Comparison of ENCODE assay signal across 1 cellular context in the genomic region with DNA sequence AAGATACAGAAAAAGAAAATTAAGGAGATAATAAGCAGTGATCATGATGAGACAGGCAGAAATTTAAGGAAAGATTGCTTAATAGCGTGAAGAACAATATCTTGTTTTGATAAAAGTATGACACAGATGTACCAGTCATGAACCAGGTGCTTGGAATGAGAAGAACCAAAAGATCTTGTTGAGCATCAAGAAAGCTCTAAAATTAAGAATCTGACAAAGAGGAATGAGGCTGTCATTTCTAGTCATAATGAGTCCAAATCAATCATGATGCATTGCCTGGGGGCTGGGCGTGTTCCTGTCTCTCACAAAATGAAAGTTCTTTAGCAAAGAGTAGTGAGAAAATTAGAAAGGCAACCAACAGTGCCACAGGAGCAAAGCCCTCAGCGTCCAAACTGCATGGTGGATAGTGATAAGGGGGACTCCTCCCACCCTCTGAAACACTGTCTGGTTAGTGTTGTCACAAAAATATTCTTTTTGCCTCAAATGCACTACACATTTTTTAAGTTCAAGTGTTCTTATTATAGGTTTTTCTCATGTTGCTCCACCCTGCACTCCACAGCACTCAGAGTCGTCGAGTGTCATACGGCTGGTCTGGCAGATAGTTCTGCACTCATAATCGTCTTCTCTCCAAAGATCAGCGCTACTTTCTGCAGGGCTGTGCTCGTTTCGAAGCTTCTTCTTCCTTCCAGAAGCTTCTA.
TF ChIP-seq lines count a peak whose summit lies in the region.

No MANE protein-coding gene starts in this region.

TF ChIP-seq in K562, 482 proteins besides CTCF, POLR2A, EP300 and RAD21:
- TF ChIP-seq PBX2 (CRISPR knock-in tag; IDR thresholded peaks at IDR 0.05; ENCODE audit: low read depth) (no peak), PBX2 (tag; conservative IDR thresholded peaks at IDR 0.05; ENCODE audit: low read depth) (peak; percentile 75), PKNOX1 (IDR thresholded peaks at IDR 0.05) (peak; percentile 38; the same call in 1 of the 2 replicates), MEIS2 (IDR thresholded peaks at IDR 0.05; ENCODE audit: partially characterized antibody) (peak; percentile 51), CAMTA2 (CRISPR knock-in tag; conservative IDR thresholded peaks at IDR 0.05) (no peak), BMI1 (IDR thresholded peaks at IDR 0.05; ENCODE audit: low read length) (no peak), ZNF197 (CRISPR knock-in tag; IDR thresholded peaks at IDR 0.05; ENCODE audit: low read depth) (no peak), TAL1 (IDR thresholded peaks at IDR 0.05) (peak; percentile 7; the same call in 1 of the 2 replicates)
- TF ChIP-seq, protein P1, sequence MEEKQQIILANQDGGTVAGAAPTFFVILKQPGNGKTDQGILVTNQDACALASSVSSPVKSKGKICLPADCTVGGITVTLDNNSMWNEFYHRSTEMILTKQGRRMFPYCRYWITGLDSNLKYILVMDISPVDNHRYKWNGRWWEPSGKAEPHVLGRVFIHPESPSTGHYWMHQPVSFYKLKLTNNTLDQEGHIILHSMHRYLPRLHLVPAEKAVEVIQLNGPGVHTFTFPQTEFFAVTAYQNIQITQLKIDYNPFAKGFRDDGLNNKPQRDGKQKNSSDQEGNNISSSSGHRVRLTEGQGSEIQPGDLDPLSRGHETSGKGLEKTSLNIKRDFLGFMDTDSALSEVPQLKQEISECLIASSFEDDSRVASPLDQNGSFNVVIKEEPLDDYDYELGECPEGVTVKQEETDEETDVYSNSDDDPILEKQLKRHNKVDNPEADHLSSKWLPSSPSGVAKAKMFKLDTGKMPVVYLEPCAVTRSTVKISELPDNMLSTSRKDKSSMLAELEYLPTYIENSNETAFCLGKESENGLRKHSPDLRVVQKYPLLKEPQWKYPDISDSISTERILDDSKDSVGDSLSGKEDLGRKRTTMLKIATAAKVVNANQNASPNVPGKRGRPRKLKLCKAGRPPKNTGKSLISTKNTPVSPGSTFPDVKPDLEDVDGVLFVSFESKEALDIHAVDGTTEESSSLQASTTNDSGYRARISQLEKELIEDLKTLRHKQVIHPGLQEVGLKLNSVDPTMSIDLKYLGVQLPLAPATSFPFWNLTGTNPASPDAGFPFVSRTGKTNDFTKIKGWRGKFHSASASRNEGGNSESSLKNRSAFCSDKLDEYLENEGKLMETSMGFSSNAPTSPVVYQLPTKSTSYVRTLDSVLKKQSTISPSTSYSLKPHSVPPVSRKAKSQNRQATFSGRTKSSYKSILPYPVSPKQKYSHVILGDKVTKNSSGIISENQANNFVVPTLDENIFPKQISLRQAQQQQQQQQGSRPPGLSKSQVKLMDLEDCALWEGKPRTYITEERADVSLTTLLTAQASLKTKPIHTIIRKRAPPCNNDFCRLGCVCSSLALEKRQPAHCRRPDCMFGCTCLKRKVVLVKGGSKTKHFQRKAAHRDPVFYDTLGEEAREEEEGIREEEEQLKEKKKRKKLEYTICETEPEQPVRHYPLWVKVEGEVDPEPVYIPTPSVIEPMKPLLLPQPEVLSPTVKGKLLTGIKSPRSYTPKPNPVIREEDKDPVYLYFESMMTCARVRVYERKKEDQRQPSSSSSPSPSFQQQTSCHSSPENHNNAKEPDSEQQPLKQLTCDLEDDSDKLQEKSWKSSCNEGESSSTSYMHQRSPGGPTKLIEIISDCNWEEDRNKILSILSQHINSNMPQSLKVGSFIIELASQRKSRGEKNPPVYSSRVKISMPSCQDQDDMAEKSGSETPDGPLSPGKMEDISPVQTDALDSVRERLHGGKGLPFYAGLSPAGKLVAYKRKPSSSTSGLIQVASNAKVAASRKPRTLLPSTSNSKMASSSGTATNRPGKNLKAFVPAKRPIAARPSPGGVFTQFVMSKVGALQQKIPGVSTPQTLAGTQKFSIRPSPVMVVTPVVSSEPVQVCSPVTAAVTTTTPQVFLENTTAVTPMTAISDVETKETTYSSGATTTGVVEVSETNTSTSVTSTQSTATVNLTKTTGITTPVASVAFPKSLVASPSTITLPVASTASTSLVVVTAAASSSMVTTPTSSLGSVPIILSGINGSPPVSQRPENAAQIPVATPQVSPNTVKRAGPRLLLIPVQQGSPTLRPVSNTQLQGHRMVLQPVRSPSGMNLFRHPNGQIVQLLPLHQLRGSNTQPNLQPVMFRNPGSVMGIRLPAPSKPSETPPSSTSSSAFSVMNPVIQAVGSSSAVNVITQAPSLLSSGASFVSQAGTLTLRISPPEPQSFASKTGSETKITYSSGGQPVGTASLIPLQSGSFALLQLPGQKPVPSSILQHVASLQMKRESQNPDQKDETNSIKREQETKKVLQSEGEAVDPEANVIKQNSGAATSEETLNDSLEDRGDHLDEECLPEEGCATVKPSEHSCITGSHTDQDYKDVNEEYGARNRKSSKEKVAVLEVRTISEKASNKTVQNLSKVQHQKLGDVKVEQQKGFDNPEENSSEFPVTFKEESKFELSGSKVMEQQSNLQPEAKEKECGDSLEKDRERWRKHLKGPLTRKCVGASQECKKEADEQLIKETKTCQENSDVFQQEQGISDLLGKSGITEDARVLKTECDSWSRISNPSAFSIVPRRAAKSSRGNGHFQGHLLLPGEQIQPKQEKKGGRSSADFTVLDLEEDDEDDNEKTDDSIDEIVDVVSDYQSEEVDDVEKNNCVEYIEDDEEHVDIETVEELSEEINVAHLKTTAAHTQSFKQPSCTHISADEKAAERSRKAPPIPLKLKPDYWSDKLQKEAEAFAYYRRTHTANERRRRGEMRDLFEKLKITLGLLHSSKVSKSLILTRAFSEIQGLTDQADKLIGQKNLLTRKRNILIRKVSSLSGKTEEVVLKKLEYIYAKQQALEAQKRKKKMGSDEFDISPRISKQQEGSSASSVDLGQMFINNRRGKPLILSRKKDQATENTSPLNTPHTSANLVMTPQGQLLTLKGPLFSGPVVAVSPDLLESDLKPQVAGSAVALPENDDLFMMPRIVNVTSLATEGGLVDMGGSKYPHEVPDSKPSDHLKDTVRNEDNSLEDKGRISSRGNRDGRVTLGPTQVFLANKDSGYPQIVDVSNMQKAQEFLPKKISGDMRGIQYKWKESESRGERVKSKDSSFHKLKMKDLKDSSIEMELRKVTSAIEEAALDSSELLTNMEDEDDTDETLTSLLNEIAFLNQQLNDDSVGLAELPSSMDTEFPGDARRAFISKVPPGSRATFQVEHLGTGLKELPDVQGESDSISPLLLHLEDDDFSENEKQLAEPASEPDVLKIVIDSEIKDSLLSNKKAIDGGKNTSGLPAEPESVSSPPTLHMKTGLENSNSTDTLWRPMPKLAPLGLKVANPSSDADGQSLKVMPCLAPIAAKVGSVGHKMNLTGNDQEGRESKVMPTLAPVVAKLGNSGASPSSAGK (IDR thresholded peaks at IDR 0.05) = peak; percentile 13; the same call in 1 of the 2 replicates
TF ChIP-seq in K562: peak in this region for 5.
